Comparison of ENCODE assay signal across 13 cellular contexts in the genomic region with DNA sequence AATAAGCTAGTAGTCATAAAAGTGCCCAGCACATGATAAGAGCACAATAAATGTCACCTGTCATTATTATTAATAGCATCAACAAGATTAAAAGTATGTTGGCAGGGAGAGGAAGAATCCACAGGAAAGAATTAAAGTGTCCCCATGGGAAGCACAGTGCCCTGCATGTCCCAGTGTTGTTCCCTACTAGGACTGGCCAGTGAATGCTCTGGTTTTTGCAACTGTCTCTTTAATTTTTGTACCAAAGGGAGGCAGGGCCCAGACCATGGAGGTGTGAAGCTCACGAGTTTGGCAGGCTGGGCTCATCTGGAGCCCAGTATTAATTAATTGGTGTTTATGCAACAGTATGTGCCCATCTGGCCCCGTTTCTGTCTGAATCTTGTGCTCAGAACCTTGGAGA.
A peak's percentile ranks its signal among the peaks of the same experiment; 100 is the strongest.
DNase-seq lines count a peak whose midpoint lies in the region; ATAC-seq and TF ChIP-seq lines count a peak whose summit lies in the region.
"Had no signal": no experiment of that assay in that cellular context is flagged by ENCODE, and none has a peak within 500 bp of the region (broad histone marks: within the 10 kb centered on the region; RNA-seq: fewer than 3 reads in every experiment).

No MANE protein-coding gene starts in this region.

- no peaks in the 10 kb centered on the region for H3K36me3 ChIP-seq in psoas muscle (ENCODE audit: insufficient read depth in 1 of 2, low read depth in 1 of 2)
- H3K36me3 ChIP-seq: BE2C, esophagus squamous epithelium, vagina had no signal

- intact Hi-C loops in Right ventricle myocardium superior (cut with DNase I) = loop anchor here (2.0 to 10.0 kb wide), 3 partner anchors 54 to 286 kb away; a partner anchor contains a TSS
- intact Hi-C loops in psoas muscle (cut with DNase I) = loop anchor here (2.0 to 5.0 kb wide), 3 partner anchors 186 to 286 kb away; a partner anchor contains a TSS

- 31 to 36% (median 35%) methylated on average over 2 of the region's 2 CpGs for WGBS in psoas muscle, 3 donors

- H3K9me3 ChIP-seq in psoas muscle = no peaks in the 10 kb centered on the region
- H3K9me3 ChIP-seq: BE2C, esophagus squamous epithelium, vagina had no signal

- ATAC-seq in Right ventricle myocardium superior (ENCODE audit: poor library complexity) (peak; percentile 48), psoas muscle (peak in 3 of 4 donors; percentile 11 to 19 (median 17)), left lobe of liver (no peak)

- H3K27ac ChIP-seq in psoas muscle = no peak overlapping the region

- H3K4me3 ChIP-seq in psoas muscle = no peak overlapping the region
- H3K4me3 ChIP-seq: GM23338, lung, vagina had no signal

- DNase-seq in NCI-H446 (lab: John Stamatoyannopoulos, UW) (peak; percentile 85 to 96), NCI-H446 treated with DMSO at 0.1 percent for 48 hours (lab: John Stamatoyannopoulos, UW) (no peak), NCI-H69 (lab: John Stamatoyannopoulos, UW) (peak; percentile 32), Right ventricle myocardium superior (no peak), psoas muscle (no peak), Ammon's horn (ENCODE audit: low spot score) (no peak), left lobe of liver (ENCODE audit: low spot score) (no peak)
- no peak for DNase-seq in stimulated activated CD4-positive, alpha-beta T cell treated with anti-CD3 and anti-CD28 coated beads, Interleukin-1b, Interleukin-23, amount 100 ng/mL, for 48 hours
- DNase-seq: esophagus squamous epithelium had no signal

- H3K27me3 ChIP-seq in psoas muscle (ENCODE audit: insufficient read depth in 3 of 3, low read length in 2 of 3) = peaks cover 0 to 6% (median 0%) of the 10 kb centered on the region in 3 donors
- H3K27me3 ChIP-seq: BE2C, esophagus squamous epithelium, vagina had no signal

- no peak for TF ChIP-seq CTCF in psoas muscle (IDR thresholded peaks at IDR 0.05)

- no peaks in the 10 kb centered on the region for H3K4me1 ChIP-seq in psoas muscle

Comparison
In these comparisons a context has a peak if more than half of its experiments do, and no peak if none do; other contexts are left out.
1. DNase-seq: peak in NCI-H446 (2 of 2) and NCI-H69 (single experiment); none in NCI-H446 treated with DMSO at 0.1 percent for 48 hours (single experiment), Right ventricle myocardium superior (single experiment), psoas muscle (0 of 2), stimulated activated CD4-positive, alpha-beta T cell treated with anti-CD3 and anti-CD28 coated beads, Interleukin-1b, Interleukin-23, amount 100 ng/mL, for 48 hours (single experiment), Ammon's horn (single experiment) and left lobe of liver (single experiment).